Comparison of ENCODE assay signal across 9 cellular contexts in genomic region chr19:16445238-16446107, GRCh38.
DNase-seq lines count a peak whose midpoint lies in the region; ATAC-seq, FAIRE-seq and TF ChIP-seq lines count a peak whose summit lies in the region.
"Had no signal": no experiment of that assay in that cellular context is flagged by ENCODE, and none has a peak within 500 bp of the region (broad histone marks: within the 10 kb centered on the region; RNA-seq: fewer than 3 reads in every experiment).

No MANE protein-coding gene starts in this region.

- H3K4me1 ChIP-seq in tibial artery: peaks cover 5 to 31% (median 21%) of the 10 kb centered on the region in 4 donors

- in situ Hi-C loops in GM13976 (cut with MboI; ENCODE audit: low sequenced_read_pairs, unreplicated experiment): no loop called here

- peak; percentile 67 for DNase-seq in GM13976 (ENCODE audit: low spot score)
- peak; percentile 51 for DNase-seq in RPMI8226
- peak; percentile 52 to 66 for DNase-seq in memory B cell (ENCODE audit: low spot score in 2 of 2)
- no peak for DNase-seq in tibial artery
- DNase-seq in HTR-8/SVneo (ENCODE audit: insufficient read length, low spot score): no peak
- DNase-seq in pons (ENCODE audit: low spot score): no peak
- no peak for DNase-seq in NCI-H1930 (lab: John Stamatoyannopoulos, UW)

- peaks cover 11% of the 10 kb centered on the region for H3K9me3 Mint-ChIP-seq in memory B cell

- intact Hi-C loops in tibial artery (cut with DNase I; ENCODE audit: low total_unique reads): no loop called here

- no peak overlapping the region for H3K27ac ChIP-seq in tibial artery

- H3K4me3 Mint-ChIP-seq in memory B cell: peak overlapping the region; percentile 61

- TF ChIP-seq CTCF in GM13976 (IDR thresholded peaks at IDR 0.05; ENCODE audit: borderline replicate concordance, control extremely low read depth, extremely low read depth, insufficient read depth, missing control alignments) (no peak), tibial artery (IDR thresholded peaks at IDR 0.05) (no peak)

- FAIRE-seq in HTR-8/SVneo (lab: Jason Lieb, UNC): no peak

- peak overlapping the region; percentile 93 for H3K27ac Mint-ChIP-seq in memory B cell

- H3K4me3 ChIP-seq in tibial artery: no peak overlapping the region
- H3K4me3 ChIP-seq: left lung had no signal

- no peaks in the 10 kb centered on the region for H3K27me3 Mint-ChIP-seq in memory B cell

- peaks cover 60% of the 10 kb centered on the region for H3K4me1 Mint-ChIP-seq in memory B cell

- H3K9me3 ChIP-seq in tibial artery: no peaks in the 10 kb centered on the region
- H3K9me3 ChIP-seq: left lung had no signal

- peaks cover 0 to 12% (median 9%) of the 10 kb centered on the region in 3 donors for H3K36me3 ChIP-seq in tibial artery

- H3K27me3 ChIP-seq in tibial artery: no peaks in the 10 kb centered on the region
- H3K27me3 ChIP-seq: left lung had no signal

- peaks cover 18% of the 10 kb centered on the region for H3K36me3 Mint-ChIP-seq in memory B cell

- peak; percentile 29 for ATAC-seq in HG02678 (IDR thresholded peaks at IDR 0.05; ENCODE audit: unreplicated experiment)
- peak; percentile 66 for ATAC-seq in memory B cell (ENCODE audit: low read depth)
- ATAC-seq: left lung had no signal

Comparison
In these comparisons a context has a peak if more than half of its experiments do, and no peak if none do; other contexts are left out.
1. DNase-seq: peak in GM13976 (single experiment), RPMI8226 (single experiment) and memory B cell (2 of 2); none in tibial artery (0 of 2), HTR-8/SVneo (single experiment), pons (single experiment) and NCI-H1930 (0 of 2).